Comparison of ENCODE assay signal across 8 cellular contexts in the genomic region with DNA sequence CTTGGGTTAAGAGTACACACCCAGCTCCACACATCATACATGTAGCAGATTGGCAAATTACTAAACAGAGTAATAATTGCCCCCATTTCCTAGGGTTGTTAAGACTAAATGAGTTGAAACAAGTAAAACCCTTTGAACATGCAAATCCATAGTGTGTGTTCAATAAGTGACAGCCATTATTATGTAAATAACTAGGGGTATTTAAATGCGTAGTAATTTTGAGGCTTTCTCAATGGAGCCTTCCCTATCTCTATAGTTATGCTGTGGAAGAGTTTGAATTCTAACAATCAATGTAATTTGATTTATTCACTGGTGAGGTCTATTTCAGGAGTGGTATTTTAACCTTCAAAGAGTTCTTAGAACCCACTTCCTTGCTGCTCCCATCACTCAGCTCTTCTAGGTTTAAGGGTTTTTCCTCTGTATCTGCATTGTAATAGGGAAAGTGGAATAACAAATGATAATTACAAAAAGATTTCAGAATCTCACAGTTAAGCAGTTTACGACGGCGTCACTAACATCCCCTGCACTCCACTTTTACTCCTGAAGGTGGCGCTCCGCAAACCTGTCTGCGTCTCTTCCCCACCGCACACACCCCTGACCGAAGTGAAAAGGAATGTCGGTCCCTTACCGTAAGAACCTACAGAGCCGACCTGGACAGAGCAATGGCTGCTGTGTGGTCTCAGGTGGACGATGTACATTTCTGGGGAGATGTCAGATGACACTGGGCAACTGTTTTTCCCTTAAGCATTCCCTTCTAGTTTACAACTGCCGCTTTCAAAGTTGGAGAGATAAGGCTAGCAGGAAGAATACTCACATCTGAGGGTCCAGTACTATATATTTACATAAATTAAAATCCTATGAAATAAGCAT.
A peak's percentile ranks its signal among the peaks of the same experiment; 100 is the strongest.
DNase-seq lines count a peak whose midpoint lies in the region; ATAC-seq and TF ChIP-seq lines count a peak whose summit lies in the region.

No MANE protein-coding gene starts in this region.

- no peak for TF ChIP-seq POLR2A in thyroid gland (IDR thresholded peaks at IDR 0.05)

- intact Hi-C loops in activated T-helper 2 cell treated with anti-CD3 and anti-CD28 coated beads, Interferon-gamma antibody, Interleukin-2, Interleukin-4, amounts not matched to agents 10 μg/mL and 5 μg/mL and 100 μg/mL, durations not matched to agents 14 hours and 24 hours and 36 hours (cut with micrococcal nuclease): loop anchor here (5.0 kb wide), 1 partner anchor 227 kb away; no protein-coding TSS in a partner anchor
- intact Hi-C loops in thyroid gland (cut with DNase I): no loop called here

- no peaks in the 10 kb centered on the region for H3K27me3 ChIP-seq in thyroid gland

- no peaks in the 10 kb centered on the region for H3K36me3 Mint-ChIP-seq in activated T-helper 2 cell treated with anti-CD3 and anti-CD28 coated beads, Interferon-gamma antibody, Interleukin-2, Interleukin-4, amounts not matched to agents 10 μg/mL and 5 μg/mL and 100 μg/mL, durations not matched to agents 14 hours and 24 hours and 36 hours (ENCODE audit: low read depth)
- no peaks in the 10 kb centered on the region for H3K36me3 Mint-ChIP-seq in osteocyte (ENCODE audit: unreplicated experiment)

- no peak overlapping the region for H3K27ac Mint-ChIP-seq in activated T-helper 2 cell treated with anti-CD3 and anti-CD28 coated beads, Interferon-gamma antibody, Interleukin-2, Interleukin-4, amounts not matched to agents 10 μg/mL and 5 μg/mL and 100 μg/mL, durations not matched to agents 14 hours and 24 hours and 36 hours
- H3K27ac Mint-ChIP-seq in osteocyte (ENCODE audit: unreplicated experiment): no peak overlapping the region

- peak; percentile 16 for DNase-seq in NOMO-1 treated with dmso at 0.1 percent for 144 hours (lab: John Stamatoyannopoulos, UW; ENCODE audit: unreplicated experiment)
- DNase-seq in activated T-helper 2 cell treated with anti-CD3 and anti-CD28 coated beads, Interferon-gamma antibody, Interleukin-2, Interleukin-4, amounts not matched to agents 10 μg/mL and 5 μg/mL and 100 μg/mL, durations not matched to agents 14 hours and 24 hours and 36 hours (ENCODE audit: low spot score): peak; percentile 42
- peak; percentile 45 for DNase-seq in glomerular endothelial cell (ENCODE audit: extremely low read depth, low read depth, low spot score)
- DNase-seq in osteocyte (ENCODE audit: extremely low spot score, unreplicated experiment): no peak
- peak; percentile 83 to 88 for DNase-seq in thyroid gland
- DNase-seq in NCI-H345 (lab: John Stamatoyannopoulos, UW): no peak

- peaks cover 12% of the 10 kb centered on the region for H3K4me1 Mint-ChIP-seq in activated T-helper 2 cell treated with anti-CD3 and anti-CD28 coated beads, Interferon-gamma antibody, Interleukin-2, Interleukin-4, amounts not matched to agents 10 μg/mL and 5 μg/mL and 100 μg/mL, durations not matched to agents 14 hours and 24 hours and 36 hours (ENCODE audit: low read depth)
- peaks cover 7% of the 10 kb centered on the region for H3K4me1 Mint-ChIP-seq in osteocyte (ENCODE audit: unreplicated experiment)

- H3K4me3 ChIP-seq in thyroid gland (replicated peaks in 1 of 3): no peak overlapping the region

- H3K36me3 ChIP-seq in thyroid gland: no peaks in the 10 kb centered on the region

- 10 to 12% methylated on average over 14 of the region's 14 CpGs for WGBS in thyroid gland, 2 donors

- no peaks in the 10 kb centered on the region for H3K9me3 ChIP-seq in thyroid gland

- peak; percentile 77 for ATAC-seq in HG02759 (IDR thresholded peaks at IDR 0.05; ENCODE audit: unreplicated experiment)

- H3K9me3 Mint-ChIP-seq in activated T-helper 2 cell treated with anti-CD3 and anti-CD28 coated beads, Interferon-gamma antibody, Interleukin-2, Interleukin-4, amounts not matched to agents 10 μg/mL and 5 μg/mL and 100 μg/mL, durations not matched to agents 14 hours and 24 hours and 36 hours: no peaks in the 10 kb centered on the region
- no peaks in the 10 kb centered on the region for H3K9me3 Mint-ChIP-seq in osteocyte (ENCODE audit: unreplicated experiment)

- no peak overlapping the region for H3K4me3 Mint-ChIP-seq in activated T-helper 2 cell treated with anti-CD3 and anti-CD28 coated beads, Interferon-gamma antibody, Interleukin-2, Interleukin-4, amounts not matched to agents 10 μg/mL and 5 μg/mL and 100 μg/mL, durations not matched to agents 14 hours and 24 hours and 36 hours (ENCODE audit: low read depth)
- peak overlapping the region; percentile 36 for H3K4me3 Mint-ChIP-seq in osteocyte (ENCODE audit: unreplicated experiment)

- TF ChIP-seq CTCF in GM12873 (IDR thresholded peaks at IDR 0.05; ENCODE audit: insufficient read depth, low read depth, low read length, missing control alignments) (peak; percentile 95), osteocyte (IDR thresholded peaks at IDR 0.05) (peak; percentile 71), thyroid gland (IDR thresholded peaks at IDR 0.05) (peak; percentile 46 to 90 (median 80))

- peaks cover 19% of the 10 kb centered on the region for H3K27me3 Mint-ChIP-seq in activated T-helper 2 cell treated with anti-CD3 and anti-CD28 coated beads, Interferon-gamma antibody, Interleukin-2, Interleukin-4, amounts not matched to agents 10 μg/mL and 5 μg/mL and 100 μg/mL, durations not matched to agents 14 hours and 24 hours and 36 hours (ENCODE audit: low read depth)
- no peaks in the 10 kb centered on the region for H3K27me3 Mint-ChIP-seq in osteocyte (ENCODE audit: unreplicated experiment)

- H3K27ac ChIP-seq in thyroid gland: peak overlapping the region; percentile 84 to 95 (median 95)

- peaks cover 20 to 27% of the 10 kb centered on the region in 2 donors for H3K4me1 ChIP-seq in thyroid gland

Comparison
In these comparisons a context has a peak if more than half of its experiments do, and no peak if none do; other contexts are left out.
1. DNase-seq: peak in NOMO-1 treated with dmso at 0.1 percent for 144 hours (single experiment), activated T-helper 2 cell treated with anti-CD3 and anti-CD28 coated beads, Interferon-gamma antibody, Interleukin-2, Interleukin-4, amounts not matched to agents 10 μg/mL and 5 μg/mL and 100 μg/mL, durations not matched to agents 14 hours and 24 hours and 36 hours (single experiment), glomerular endothelial cell (single experiment) and thyroid gland (2 of 2); none in osteocyte (single experiment) and NCI-H345 (single experiment).
2. Peak in every context shown above with its lines, with median percentiles within 50 percentile points of each other: CTCF ChIP-seq.